ENCODE assay signal across 10 cellular contexts in the genomic region with DNA sequence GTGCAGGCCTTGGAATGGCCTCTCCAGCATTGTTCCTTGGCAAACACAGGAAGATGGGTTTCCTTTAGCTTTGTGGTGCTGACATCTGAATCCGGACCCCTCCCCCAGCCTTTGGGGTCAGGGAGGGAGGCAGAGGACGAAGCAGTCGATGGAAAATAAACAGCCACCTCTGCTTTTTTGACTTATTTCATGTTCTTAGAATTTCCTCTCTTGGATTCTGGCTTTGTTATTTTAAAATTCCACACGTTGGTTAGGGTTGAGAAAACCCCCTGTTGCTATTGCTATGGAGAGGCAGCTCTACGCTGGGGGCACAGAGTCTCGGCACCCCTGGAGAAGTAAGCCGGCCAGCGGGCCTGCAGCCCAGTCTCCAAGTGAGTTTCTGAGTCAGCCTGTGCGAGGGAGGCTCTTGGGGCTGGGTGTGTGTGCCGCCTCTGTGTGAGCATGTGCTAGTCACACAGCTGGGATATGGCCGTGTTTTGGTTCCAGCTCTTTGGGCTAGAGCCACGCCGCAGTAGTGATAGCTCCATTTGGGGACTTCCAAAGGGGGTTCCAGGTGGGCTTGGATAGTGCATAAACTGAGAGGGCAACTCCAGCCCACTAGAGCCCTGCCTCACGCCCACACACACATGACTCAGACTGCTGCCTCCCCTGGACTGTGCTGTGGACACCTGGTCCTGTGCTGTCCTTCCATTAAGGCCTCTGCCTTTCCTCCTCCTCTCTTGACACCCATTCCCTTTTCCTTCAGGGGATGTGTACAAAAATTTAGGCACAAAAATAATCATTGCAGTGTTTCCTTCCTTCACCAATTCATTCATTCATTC. TPM values are rescaled to one million over a fixed set of nuclear protein-coding genes. Genes with fewer than 3 reads are reported as not detected.
A peak's percentile ranks its signal among the peaks of the same experiment; 100 is the strongest.
DNase-seq lines count a peak whose midpoint lies in the region; ATAC-seq and TF ChIP-seq lines count a peak whose summit lies in the region.
"Had no signal": no experiment of that assay in that cellular context is flagged by ENCODE, and none has a peak within 500 bp of the region (broad histone marks: within the 10 kb centered on the region; RNA-seq: fewer than 3 reads in every experiment).

No MANE protein-coding gene starts in this region.

- TF ChIP-seq POLR2A in ovary (IDR thresholded peaks at IDR 0.05), result no peak

- H3K4me1 ChIP-seq in ovary (ENCODE audit: insufficient read depth), result peaks cover 25% of the 10 kb centered on the region

- 9 to 16% (median 14%) methylated on average over 14 of the region's 14 CpGs for WGBS in ovary, 3 donors

- DNase-seq in AG20443 (ENCODE audit: low spot score), result peak; percentile 76
- DNase-seq in activated CD8-positive, alpha-beta memory T cell treated with anti-CD3 and anti-CD28 coated beads, Interleukin-2, amount 50 U/mL, for 48 hours, result peak; percentile 46
- peak; percentile 90 for DNase-seq in Right ventricle myocardium superior
- peak; percentile 68 to 83 (median 76) for DNase-seq in ovary
- no peak for DNase-seq in activated CD4-positive, alpha-beta T cell treated with anti-CD3 and anti-CD28 coated beads, Interleukin-2, amount 50 U/mL, for 4 hours
- no peak for DNase-seq in GM10266 (ENCODE audit: extremely low spot score)
- no peak for DNase-seq in activated CD4-positive, alpha-beta T cell treated with anti-CD3 and anti-CD28 coated beads, Interleukin-2, amount 50 U/mL, for 48 hours
- DNase-seq in D341Med (ENCODE audit: low spot score), result no peak
- DNase-seq: NCI-H526 had no signal

- no peaks in the 10 kb centered on the region for H3K27me3 ChIP-seq in ovary

- no peak for TF ChIP-seq EP300 in ovary (IDR thresholded peaks at IDR 0.05)

- ATAC-seq in Right ventricle myocardium superior (ENCODE audit: poor library complexity), result peak; percentile 57

- H3K27ac ChIP-seq in ovary, result no peak overlapping the region
- H3K27ac ChIP-seq: BLaER1 treated with 17β-estradiol and CSF1 and Interleukin-3, amounts not matched to agents 10 nM and 100 nM had no signal

- H3K9me3 ChIP-seq in ovary, result no peaks in the 10 kb centered on the region
- H3K9me3 ChIP-seq: BLaER1 treated with 17β-estradiol and CSF1 and Interleukin-3, amounts not matched to agents 10 nM and 100 nM had no signal

- TF ChIP-seq CTCF in ovary (IDR thresholded peaks at IDR 0.05) (no peak), GM10266 (IDR thresholded peaks at IDR 0.05; ENCODE audit: control insufficient read depth, insufficient read depth, low read depth, missing control alignments) (no peak)

- H3K4me3 ChIP-seq in ovary, result no peak overlapping the region
- H3K4me3 ChIP-seq: BLaER1 treated with 17β-estradiol and CSF1 and Interleukin-3, amounts not matched to agents 10 nM and 100 nM had no signal

- intact Hi-C loops in Right ventricle myocardium superior (cut with DNase I) (no loop called here), ovary (cut with DNase I) (loop anchor here in 1 of 4 donors (5.0 kb wide), 1 partner anchor 57 kb away; a partner anchor contains a TSS)

- H3K36me3 ChIP-seq in ovary, result no peaks in the 10 kb centered on the region
- H3K36me3 ChIP-seq: BLaER1 treated with 17β-estradiol and CSF1 and Interleukin-3, amounts not matched to agents 10 nM and 100 nM had no signal

RNA-seq across cellular contexts. Expression of a gene that starts 58.8 kb away (rescaled TPM):
- total RNA-seq in Right ventricle myocardium superior (63.0 TPM), ovary (10 to 100 TPM; 20.5 to 60.4 (median 44.8) TPM)
- polyA plus RNA-seq in ovary, result 10 to 100 TPM; 28.7 to 32.9 TPM

Comparison
In these comparisons a context has a peak if more than half of its experiments do, and no peak if none do; other contexts are left out.
1. DNase-seq: peak in AG20443 (single experiment), activated CD8-positive, alpha-beta memory T cell treated with anti-CD3 and anti-CD28 coated beads, Interleukin-2, amount 50 U/mL, for 48 hours (single experiment), Right ventricle myocardium superior (single experiment) and ovary (5 of 5); none in activated CD4-positive, alpha-beta T cell treated with anti-CD3 and anti-CD28 coated beads, Interleukin-2, amount 50 U/mL, for 4 hours (0 of 2), GM10266 (single experiment), activated CD4-positive, alpha-beta T cell treated with anti-CD3 and anti-CD28 coated beads, Interleukin-2, amount 50 U/mL, for 48 hours (0 of 2) and D341Med (single experiment).